ENCODE assay signal across 1 cellular context in genomic region chr9:130430232-130430631, GRCh38.
TF ChIP-seq lines count a peak whose summit lies in the region.

No MANE protein-coding gene starts in this region.

TF ChIP-seq in H1, 55 proteins besides CTCF, POLR2A, EP300 and RAD21 (continued from another document):
- TF ChIP-seq TAF1 (IDR thresholded peaks at IDR 0.05; ENCODE audit: low read depth, low read length) (no peak), ATF2 (IDR thresholded peaks at IDR 0.05; ENCODE audit: low read length) (no peak), RXRA (IDR thresholded peaks at IDR 0.05; ENCODE audit: insufficient read depth, low read depth, low read length) (no peak), SUZ12 (IDR thresholded peaks at IDR 0.05; ENCODE audit: low read length) (no peak), ASH2L (IDR thresholded peaks at IDR 0.05; ENCODE audit: low read length) (no peak), GABPA (IDR thresholded peaks at IDR 0.05; ENCODE audit: borderline replicate concordance, insufficient read depth, low read length) (no peak), SIN3A (conservative IDR thresholded peaks at IDR 0.05 in 1 of 2, IDR thresholded peaks at IDR 0.05 in 1 of 2; ENCODE audit: low read depth in 1 of 2, low read length in 2 of 2) (no peak), USF2 (IDR thresholded peaks at IDR 0.05; ENCODE audit: low read length) (no peak), CBX8 (IDR thresholded peaks at IDR 0.05; ENCODE audit: borderline replicate concordance, low read depth, low read length) (no peak), RFX5 (IDR thresholded peaks at IDR 0.05; ENCODE audit: borderline replicate concordance, low read depth, low read length) (no peak)
